ENCODE assay signal across 23 cellular contexts in genomic region chr9:134992755-134993124, GRCh38.
DNase-seq lines count a peak whose midpoint lies in the region; ATAC-seq and TF ChIP-seq lines count a peak whose summit lies in the region.
"Had no signal": no experiment of that assay in that cellular context is flagged by ENCODE, and none has a peak within 500 bp of the region (broad histone marks: within the 10 kb centered on the region; RNA-seq: fewer than 3 reads in every experiment).

No MANE protein-coding gene starts in this region.

- H3K4me1 ChIP-seq in esophagus squamous epithelium (peaks cover 6 to 37% (median 7%) of the 10 kb centered on the region in 3 donors), upper lobe of left lung (no peaks in the 10 kb centered on the region)

- no peak for TF ChIP-seq EP300 in upper lobe of left lung (IDR thresholded peaks at IDR 0.05)

- H3K27ac Mint-ChIP-seq in activated naive CD4-positive, alpha-beta T cell treated with anti-CD3 and anti-CD28 coated beads, Interleukin-2, amount 10 ng/mL, durations not matched to agents 7 days and 5 days, result no peak overlapping the region
- H3K27ac Mint-ChIP-seq in activated T-helper 2 cell treated with anti-CD3 and anti-CD28 coated beads, Interferon-gamma antibody, Interleukin-2, Interleukin-4, amounts not matched to agents 10 μg/mL and 5 μg/mL and 100 μg/mL, durations not matched to agents 14 hours and 24 hours and 36 hours, result no peak overlapping the region
- H3K27ac Mint-ChIP-seq: activated CD8-positive, alpha-beta T cell treated with anti-CD3 and anti-CD28 coated beads, Interleukin-2, amount 10 ng/mL, durations not matched to agents 7 days and 5 days; activated T-cell treated with anti-CD3 and anti-CD28 coated beads, Interleukin-2, amount 50 U/mL, for 24 hours; dendritic cell treated with granulocyte-macrophage colony-stimulating factor and Interleukin-4, amounts not matched to agents 40 ng/mL and 50 ng/mL, for 4 days; stimulated activated naive CD8-positive, alpha-beta T cell treated with anti-CD3 and anti-CD28 coated beads, Interleukin-15, amount 100 ng/mL, for 72 hours; T-helper 1 cell treated with Interleukin-12 subunit alpha and Interleukin-12 subunit beta and Interleukin-4 antibody, amounts not matched to agents 30 μg/mL and 1 μg/mL, for 36 hours; WTC11 had no signal

- H3K36me3 Mint-ChIP-seq in activated naive CD4-positive, alpha-beta T cell treated with anti-CD3 and anti-CD28 coated beads, Interleukin-2, amount 10 ng/mL, durations not matched to agents 7 days and 5 days, result no peaks in the 10 kb centered on the region
- H3K36me3 Mint-ChIP-seq in activated T-helper 2 cell treated with anti-CD3 and anti-CD28 coated beads, Interferon-gamma antibody, Interleukin-2, Interleukin-4, amounts not matched to agents 10 μg/mL and 5 μg/mL and 100 μg/mL, durations not matched to agents 14 hours and 24 hours and 36 hours (ENCODE audit: low read depth), result no peaks in the 10 kb centered on the region

- no peak overlapping the region for H3K4me3 Mint-ChIP-seq in activated naive CD4-positive, alpha-beta T cell treated with anti-CD3 and anti-CD28 coated beads, Interleukin-2, amount 10 ng/mL, durations not matched to agents 7 days and 5 days
- no peak overlapping the region for H3K4me3 Mint-ChIP-seq in activated T-helper 2 cell treated with anti-CD3 and anti-CD28 coated beads, Interferon-gamma antibody, Interleukin-2, Interleukin-4, amounts not matched to agents 10 μg/mL and 5 μg/mL and 100 μg/mL, durations not matched to agents 14 hours and 24 hours and 36 hours (ENCODE audit: low read depth)
- H3K4me3 Mint-ChIP-seq: activated CD8-positive, alpha-beta T cell treated with anti-CD3 and anti-CD28 coated beads, Interleukin-2, amount 10 ng/mL, durations not matched to agents 7 days and 5 days; activated T-cell treated with anti-CD3 and anti-CD28 coated beads, Interleukin-2, amount 50 U/mL, for 24 hours; dendritic cell treated with granulocyte-macrophage colony-stimulating factor and Interleukin-4, amounts not matched to agents 40 ng/mL and 50 ng/mL, for 4 days; stimulated activated naive CD8-positive, alpha-beta T cell treated with anti-CD3 and anti-CD28 coated beads, Interleukin-15, amount 100 ng/mL, for 72 hours; T-helper 1 cell treated with Interleukin-12 subunit alpha and Interleukin-12 subunit beta and Interleukin-4 antibody, amounts not matched to agents 30 μg/mL and 1 μg/mL, for 36 hours; WTC11 had no signal

- peak; percentile 8 for DNase-seq in activated naive CD4-positive, alpha-beta T cell treated with anti-CD3 and anti-CD28 coated beads, Interleukin-2, amount 10 ng/mL, durations not matched to agents 7 days and 5 days
- no peak for DNase-seq in activated naive CD4-positive, alpha-beta T cell treated with Interleukin-2 at 50 U/mL for 16 hours
- no peak for DNase-seq in esophagus squamous epithelium (lab: John Stamatoyannopoulos, UW)
- no peak for DNase-seq in omental fat pad (ENCODE audit: low spot score)
- DNase-seq in upper lobe of left lung, result peak; percentile 66 to 82
- no peak for DNase-seq in NCI-H2227 treated with DMSO at 0.1 percent for 48 hours (lab: John Stamatoyannopoulos, UW)
- DNase-seq in T-helper 9 cell, result no peak
- no peak for DNase-seq in activated T-helper 2 cell treated with anti-CD3 and anti-CD28 coated beads, Interferon-gamma antibody, Interleukin-2, Interleukin-4, amounts not matched to agents 10 μg/mL and 5 μg/mL and 100 μg/mL, durations not matched to agents 14 hours and 24 hours and 36 hours (ENCODE audit: low spot score)
- DNase-seq: activated CD8-positive, alpha-beta T cell treated with anti-CD3 and anti-CD28 coated beads, Interleukin-2, amount 10 ng/mL, durations not matched to agents 7 days and 5 days; activated T-cell treated with anti-CD3 and anti-CD28 coated beads, Interleukin-2, amount 50 U/mL, for 24 hours; GF-D8; left ventricle myocardium superior; NCI-H1417 treated with DMSO at 0.1 percent for 48 hours; NCI-H774; occipital lobe; SIG-M5; stimulated activated naive CD8-positive, alpha-beta T cell treated with anti-CD3 and anti-CD28 coated beads, Interleukin-15, amount 100 ng/mL, for 72 hours had no signal

- no peak for TF ChIP-seq CTCF in esophagus squamous epithelium (IDR thresholded peaks at IDR 0.05)
- no peak for TF ChIP-seq CTCF in omental fat pad (IDR thresholded peaks at IDR 0.05)
- TF ChIP-seq CTCF in upper lobe of left lung (IDR thresholded peaks at IDR 0.05), result no peak

- H3K27ac ChIP-seq in esophagus squamous epithelium (peak overlapping the region; percentile 4 to 55 (median 46)), upper lobe of left lung (no peak overlapping the region)
- H3K27ac ChIP-seq: C4-2B had no signal

- no peaks in the 10 kb centered on the region for H3K4me1 Mint-ChIP-seq in activated naive CD4-positive, alpha-beta T cell treated with anti-CD3 and anti-CD28 coated beads, Interleukin-2, amount 10 ng/mL, durations not matched to agents 7 days and 5 days
- no peaks in the 10 kb centered on the region for H3K4me1 Mint-ChIP-seq in activated T-helper 2 cell treated with anti-CD3 and anti-CD28 coated beads, Interferon-gamma antibody, Interleukin-2, Interleukin-4, amounts not matched to agents 10 μg/mL and 5 μg/mL and 100 μg/mL, durations not matched to agents 14 hours and 24 hours and 36 hours (ENCODE audit: low read depth)
- H3K4me1 Mint-ChIP-seq: stimulated activated naive CD8-positive, alpha-beta T cell treated with anti-CD3 and anti-CD28 coated beads, Interleukin-15, amount 100 ng/mL, for 72 hours had no signal

- peaks cover 3% of the 10 kb centered on the region for H3K27me3 Mint-ChIP-seq in activated naive CD4-positive, alpha-beta T cell treated with anti-CD3 and anti-CD28 coated beads, Interleukin-2, amount 10 ng/mL, durations not matched to agents 7 days and 5 days
- H3K27me3 Mint-ChIP-seq in activated T-helper 2 cell treated with anti-CD3 and anti-CD28 coated beads, Interferon-gamma antibody, Interleukin-2, Interleukin-4, amounts not matched to agents 10 μg/mL and 5 μg/mL and 100 μg/mL, durations not matched to agents 14 hours and 24 hours and 36 hours (ENCODE audit: low read depth), result no peaks in the 10 kb centered on the region

- H3K9me3 Mint-ChIP-seq in activated naive CD4-positive, alpha-beta T cell treated with anti-CD3 and anti-CD28 coated beads, Interleukin-2, amount 10 ng/mL, durations not matched to agents 7 days and 5 days, result peaks cover 19% of the 10 kb centered on the region
- H3K9me3 Mint-ChIP-seq in activated T-helper 2 cell treated with anti-CD3 and anti-CD28 coated beads, Interferon-gamma antibody, Interleukin-2, Interleukin-4, amounts not matched to agents 10 μg/mL and 5 μg/mL and 100 μg/mL, durations not matched to agents 14 hours and 24 hours and 36 hours, result no peaks in the 10 kb centered on the region
- H3K9me3 Mint-ChIP-seq: T-helper 1 cell treated with Interleukin-12 subunit alpha and Interleukin-12 subunit beta and Interleukin-4 antibody, amounts not matched to agents 30 μg/mL and 1 μg/mL, for 36 hours had no signal

- peaks cover 0 to 3% (median 0%) of the 10 kb centered on the region in 3 donors for H3K9me3 ChIP-seq in esophagus squamous epithelium
- peaks cover 0 to 4% (median 0%) of the 10 kb centered on the region in 4 donors for H3K9me3 ChIP-seq in upper lobe of left lung

- H3K4me3 ChIP-seq in esophagus squamous epithelium (peak overlapping the region in 1 of 4 donors; percentile 37), upper lobe of left lung (no peak overlapping the region)
- H3K4me3 ChIP-seq: GM12878 had no signal

- ATAC-seq in omental fat pad (ENCODE audit: low FRiP score) (peak; percentile 54), upper lobe of left lung (ENCODE audit: low FRiP score in 2 of 2) (no peak)
- ATAC-seq: activated CD8-positive, alpha-beta T cell treated with anti-CD3 and anti-CD28 coated beads, Interleukin-2, amount 10 ng/mL, durations not matched to agents 7 days and 5 days; GM12878; HCT116; left ventricle myocardium superior; stimulated activated naive CD8-positive, alpha-beta T cell treated with anti-CD3 and anti-CD28 coated beads, Interleukin-15, amount 100 ng/mL, for 72 hours; WTC11 had no signal

- CTCF ChIA-PET in activated naive CD4-positive, alpha-beta T cell treated with anti-CD3 and anti-CD28 coated beads, Interleukin-2, amount 10 ng/mL, durations not matched to agents 7 days and 5 days (lab: Charles Lee), result no interaction called here

- H3K27me3 ChIP-seq in esophagus squamous epithelium, result peaks cover 0 to 67% (median 0%) of the 10 kb centered on the region in 4 donors
- H3K27me3 ChIP-seq in upper lobe of left lung, result no peaks in the 10 kb centered on the region

- H3K36me3 ChIP-seq in esophagus squamous epithelium, result no peaks in the 10 kb centered on the region
- no peaks in the 10 kb centered on the region for H3K36me3 ChIP-seq in upper lobe of left lung

- TF ChIP-seq POLR2A in esophagus squamous epithelium (IDR thresholded peaks at IDR 0.05) (no peak), upper lobe of left lung (IDR thresholded peaks at IDR 0.05) (no peak)

- 26 to 42% methylated on average over 7 to 11 of the region's 22 CpGs for WGBS in esophagus squamous epithelium, 2 donors
- WGBS in upper lobe of left lung, 2 donors, result 39 to 67% methylated on average over 10 to 22 of the region's 22 CpGs

- intact Hi-C loops in esophagus squamous epithelium (cut with DNase I), result no loop called here
- intact Hi-C loops in activated T-helper 2 cell treated with anti-CD3 and anti-CD28 coated beads, Interferon-gamma antibody, Interleukin-2, Interleukin-4, amounts not matched to agents 10 μg/mL and 5 μg/mL and 100 μg/mL, durations not matched to agents 14 hours and 24 hours and 36 hours (cut with micrococcal nuclease), result no loop called here

Comparison
In these comparisons a context has a peak if more than half of its experiments do, and no peak if none do; other contexts are left out.
1. DNase-seq: peak in activated naive CD4-positive, alpha-beta T cell treated with anti-CD3 and anti-CD28 coated beads, Interleukin-2, amount 10 ng/mL, durations not matched to agents 7 days and 5 days (single experiment) and upper lobe of left lung (2 of 2); none in activated naive CD4-positive, alpha-beta T cell treated with Interleukin-2 at 50 U/mL for 16 hours (single experiment), esophagus squamous epithelium (single experiment), omental fat pad (single experiment), NCI-H2227 treated with DMSO at 0.1 percent for 48 hours (single experiment), T-helper 9 cell (single experiment) and activated T-helper 2 cell treated with anti-CD3 and anti-CD28 coated beads, Interferon-gamma antibody, Interleukin-2, Interleukin-4, amounts not matched to agents 10 μg/mL and 5 μg/mL and 100 μg/mL, durations not matched to agents 14 hours and 24 hours and 36 hours (single experiment).
2. H3K27ac ChIP-seq: peak in esophagus squamous epithelium (4 of 4); none in upper lobe of left lung (0 of 4).